Comparison of ENCODE assay signal across 25 cellular contexts in the genomic region with DNA sequence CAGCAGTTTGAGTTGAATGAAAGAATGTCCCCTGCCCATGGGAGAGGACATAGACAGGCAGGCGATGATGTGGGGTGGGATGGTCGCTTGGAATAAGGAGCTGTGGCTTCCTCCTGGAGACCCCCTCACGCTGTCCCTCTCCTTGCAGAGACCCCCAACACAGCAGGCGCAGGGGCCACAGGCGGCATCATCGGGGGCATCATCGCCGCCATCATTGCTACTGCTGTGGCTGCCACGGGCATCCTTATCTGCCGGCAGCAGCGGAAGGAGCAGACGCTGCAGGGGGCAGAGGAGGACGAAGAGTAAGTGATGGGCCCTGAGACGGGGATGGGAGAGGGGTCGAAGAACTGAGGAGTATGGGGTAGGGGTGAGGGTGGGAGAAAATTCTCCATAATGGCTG. TPM values are rescaled to one million over a fixed set of nuclear protein-coding genes. Genes with fewer than 3 reads are reported as not detected.
"Had no signal": no experiment of that assay in that cellular context is flagged by ENCODE, and none has a peak within 500 bp of the region (broad histone marks: within the 10 kb centered on the region; RNA-seq: fewer than 3 reads in every experiment).

No MANE protein-coding gene starts in this region.

- H3K27me3 Mint-ChIP-seq: activated naive CD8-positive, alpha-beta T cell; activated T-helper 17 cell treated with anti-CD3 and anti-CD28 coated beads, Interleukin-2, amount 50 U/mL, for 72 hours had no signal

- H3K4me3 ChIP-seq: cardiac muscle cell, esophagus squamous epithelium, gastroesophageal sphincter, testis, upper lobe of left lung had no signal

- H3K4me1 ChIP-seq: gastroesophageal sphincter, testis had no signal

- H3K4me3 Mint-ChIP-seq: activated naive CD8-positive, alpha-beta T cell; activated T-helper 17 cell treated with anti-CD3 and anti-CD28 coated beads, Interleukin-2, amount 50 U/mL, for 72 hours; effector memory CD8-positive, alpha-beta T cell; natural killer cell; stimulated activated naive B cell treated with anti-CD40 and anti-IgM and Interleukin-4, amounts not matched to agents 10 μg/mL and 1 μg/mL and 100 μg/mL, for 72 hours had no signal

- H3K36me3 Mint-ChIP-seq: activated naive CD8-positive, alpha-beta T cell; natural killer cell; stimulated activated naive B cell treated with anti-CD40 and anti-IgM and Interleukin-4, amounts not matched to agents 10 μg/mL and 1 μg/mL and 100 μg/mL, for 72 hours had no signal

- DNase-seq: activated CD4-positive, alpha-beta T cell treated with anti-CD3 and anti-CD28 coated beads for 1 hour; activated T-cell treated with anti-CD3 and anti-CD28 coated beads, Interleukin-2, amount 50 U/mL, for 1 hour; amygdala; effector memory CD8-positive, alpha-beta T cell; esophagus squamous epithelium; head of caudate nucleus; hypothalamus; left ventricle myocardium superior; mammary epithelial cell; midbrain; natural killer cell; nucleus accumbens; small intestine; stimulated activated CD8-positive, alpha-beta memory T cell treated with anti-CD3 and anti-CD28 coated beads, Interleukin-4, amount 100 ng/mL, for 48 hours; stimulated activated naive B cell treated with anti-CD40 and anti-IgM and Interleukin-4, amounts not matched to agents 10 μg/mL and 1 μg/mL and 100 μg/mL, for 72 hours; T-helper 1 cell; testis; upper lobe of left lung; WERI-Rb-1 had no signal

- H3K27ac Mint-ChIP-seq: activated naive CD8-positive, alpha-beta T cell; activated T-helper 17 cell treated with anti-CD3 and anti-CD28 coated beads, Interleukin-2, amount 50 U/mL, for 72 hours; effector memory CD8-positive, alpha-beta T cell; natural killer cell; stimulated activated naive B cell treated with anti-CD40 and anti-IgM and Interleukin-4, amounts not matched to agents 10 μg/mL and 1 μg/mL and 100 μg/mL, for 72 hours had no signal

- H3K9me3 ChIP-seq: esophagus squamous epithelium, gastroesophageal sphincter, testis, upper lobe of left lung had no signal

- H3K27me3 ChIP-seq: cardiac muscle cell, esophagus squamous epithelium, gastroesophageal sphincter, testis, upper lobe of left lung had no signal

- ATAC-seq: activated T-helper 17 cell treated with anti-CD3 and anti-CD28 coated beads, Interleukin-2, amount 50 U/mL, for 72 hours; effector memory CD8-positive, alpha-beta T cell; gastroesophageal sphincter; left ventricle myocardium superior; natural killer cell; sciatic nerve; stimulated activated naive B cell treated with anti-CD40 and anti-IgM and Interleukin-4, amounts not matched to agents 10 μg/mL and 1 μg/mL and 100 μg/mL, for 72 hours had no signal

- H3K9me3 Mint-ChIP-seq: activated T-helper 17 cell treated with anti-CD3 and anti-CD28 coated beads, Interleukin-2, amount 50 U/mL, for 72 hours; effector memory CD8-positive, alpha-beta T cell; natural killer cell; stimulated activated naive B cell treated with anti-CD40 and anti-IgM and Interleukin-4, amounts not matched to agents 10 μg/mL and 1 μg/mL and 100 μg/mL, for 72 hours had no signal

- H3K27ac ChIP-seq: cardiac muscle cell, esophagus squamous epithelium, gastroesophageal sphincter, testis, upper lobe of left lung, WERI-Rb-1 had no signal

- H3K4me1 Mint-ChIP-seq: natural killer cell had no signal

RNA-seq across cellular contexts. Expression of a gene that starts 32.3 kb away (rescaled TPM):
- total RNA-seq: natural killer cell had no signal

RNA-seq across cellular contexts. Expression of a gene that starts 60.0 kb away (rescaled TPM):
- total RNA-seq: activated T-helper 17 cell treated with anti-CD3 and anti-CD28 coated beads, Interleukin-2, amount 50 U/mL, for 72 hours; cardiac muscle cell; dermis microvascular lymphatic vessel endothelial cell; esophagus squamous epithelium; gastroesophageal sphincter; left ventricle myocardium superior; mammary epithelial cell; natural killer cell; sciatic nerve; testis had no signal
